ENCODE assay signal across 1 cellular context in the genomic region with DNA sequence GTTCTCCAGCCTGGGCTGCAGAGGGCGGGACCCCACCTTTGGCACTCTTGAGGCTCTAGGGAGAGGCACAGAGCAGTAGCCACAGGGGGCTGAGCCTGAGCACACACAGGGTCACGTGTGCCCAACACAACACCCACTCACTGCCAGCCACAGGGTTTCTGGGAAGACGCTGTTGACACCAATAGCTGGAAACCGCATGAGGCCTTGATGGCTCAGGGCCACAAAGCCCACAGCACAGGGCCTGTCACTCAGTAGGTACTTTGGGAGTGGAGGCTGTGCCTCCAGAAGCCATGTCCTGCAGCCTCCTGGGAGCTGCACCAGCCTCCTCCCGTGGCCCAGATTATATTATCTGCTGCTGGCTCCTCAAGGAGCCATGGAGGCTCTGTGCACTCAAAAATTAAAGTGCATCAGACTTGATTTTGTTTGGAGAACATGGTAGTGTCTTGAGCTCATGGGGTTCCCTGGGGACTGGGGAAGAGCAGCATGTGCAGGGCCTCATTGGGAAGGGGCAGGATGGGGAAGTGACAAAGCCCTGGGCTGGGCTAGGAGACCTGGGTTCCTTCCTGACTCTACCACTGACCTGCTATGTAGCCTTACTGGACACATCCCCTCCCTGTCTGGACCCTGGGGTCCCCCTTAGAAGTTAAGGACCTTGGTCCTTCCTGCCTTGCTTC.
A peak's percentile ranks its signal among the peaks of the same experiment; 100 is the strongest.
TF ChIP-seq lines count a peak whose summit lies in the region.

No MANE protein-coding gene starts in this region.

TF ChIP-seq in HepG2, 621 proteins besides CTCF, POLR2A, EP300 and RAD21 (continued from another document and continues in another):
- TF ChIP-seq, protein P1, sequence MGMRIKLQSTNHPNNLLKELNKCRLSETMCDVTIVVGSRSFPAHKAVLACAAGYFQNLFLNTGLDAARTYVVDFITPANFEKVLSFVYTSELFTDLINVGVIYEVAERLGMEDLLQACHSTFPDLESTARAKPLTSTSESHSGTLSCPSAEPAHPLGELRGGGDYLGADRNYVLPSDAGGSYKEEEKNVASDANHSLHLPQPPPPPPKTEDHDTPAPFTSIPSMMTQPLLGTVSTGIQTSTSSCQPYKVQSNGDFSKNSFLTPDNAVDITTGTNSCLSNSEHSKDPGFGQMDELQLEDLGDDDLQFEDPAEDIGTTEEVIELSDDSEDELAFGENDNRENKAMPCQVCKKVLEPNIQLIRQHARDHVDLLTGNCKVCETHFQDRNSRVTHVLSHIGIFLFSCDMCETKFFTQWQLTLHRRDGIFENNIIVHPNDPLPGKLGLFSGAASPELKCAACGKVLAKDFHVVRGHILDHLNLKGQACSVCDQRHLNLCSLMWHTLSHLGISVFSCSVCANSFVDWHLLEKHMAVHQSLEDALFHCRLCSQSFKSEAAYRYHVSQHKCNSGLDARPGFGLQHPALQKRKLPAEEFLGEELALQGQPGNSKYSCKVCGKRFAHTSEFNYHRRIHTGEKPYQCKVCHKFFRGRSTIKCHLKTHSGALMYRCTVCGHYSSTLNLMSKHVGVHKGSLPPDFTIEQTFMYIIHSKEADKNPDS (CRISPR knock-in tag; IDR thresholded peaks at IDR 0.05): no peak
- TF ChIP-seq, protein P2, sequence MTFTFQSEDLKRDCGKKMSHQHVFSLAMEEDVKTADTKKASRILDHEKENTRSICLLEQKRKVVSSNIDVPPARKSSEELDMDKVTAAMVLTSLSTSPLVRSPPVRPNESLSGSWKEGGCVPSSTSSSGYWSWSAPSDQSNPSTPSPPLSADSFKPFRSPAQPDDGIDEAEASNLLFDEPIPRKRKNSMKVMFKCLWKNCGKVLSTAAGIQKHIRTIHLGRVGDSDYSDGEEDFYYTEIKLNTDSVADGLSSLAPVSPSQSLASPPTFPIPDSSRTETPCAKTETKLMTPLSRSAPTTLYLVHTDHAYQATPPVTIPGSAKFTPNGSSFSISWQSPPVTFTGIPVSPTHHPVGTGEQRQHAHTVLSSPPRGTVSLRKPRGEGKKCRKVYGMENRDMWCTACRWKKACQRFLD (CRISPR knock-in tag; IDR thresholded peaks at IDR 0.05; ENCODE audit: borderline replicate concordance): no peak
- TF ChIP-seq ZNF781 (CRISPR knock-in tag; IDR thresholded peaks at IDR 0.05; ENCODE audit: borderline replicate concordance, not compliant biosample characterization): no peak
- TF ChIP-seq REPIN1 (CRISPR knock-in tag; IDR thresholded peaks at IDR 0.05; ENCODE audit: borderline replicate concordance, low read depth): no peak
- TF ChIP-seq NFRKB (IDR thresholded peaks at IDR 0.05): no peak
- no peak for TF ChIP-seq FOXM1 (CRISPR knock-in tag; IDR thresholded peaks at IDR 0.05)
- TF ChIP-seq ZNF556 (CRISPR knock-in tag; IDR thresholded peaks at IDR 0.05; ENCODE audit: borderline replicate concordance): no peak
- peak; percentile 11; the same call in 1 of the 2 replicates for TF ChIP-seq HNF4A (CRISPR knock-in tag; IDR thresholded peaks at IDR 0.05)
- TF ChIP-seq, protein P3, sequence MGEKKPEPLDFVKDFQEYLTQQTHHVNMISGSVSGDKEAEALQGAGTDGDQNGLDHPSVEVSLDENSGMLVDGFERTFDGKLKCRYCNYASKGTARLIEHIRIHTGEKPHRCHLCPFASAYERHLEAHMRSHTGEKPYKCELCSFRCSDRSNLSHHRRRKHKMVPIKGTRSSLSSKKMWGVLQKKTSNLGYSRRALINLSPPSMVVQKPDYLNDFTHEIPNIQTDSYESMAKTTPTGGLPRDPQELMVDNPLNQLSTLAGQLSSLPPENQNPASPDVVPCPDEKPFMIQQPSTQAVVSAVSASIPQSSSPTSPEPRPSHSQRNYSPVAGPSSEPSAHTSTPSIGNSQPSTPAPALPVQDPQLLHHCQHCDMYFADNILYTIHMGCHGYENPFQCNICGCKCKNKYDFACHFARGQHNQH (CRISPR knock-in tag; IDR thresholded peaks at IDR 0.05): peak; percentile 28; the same call in 1 of the 2 replicates
- TF ChIP-seq, protein P4, sequence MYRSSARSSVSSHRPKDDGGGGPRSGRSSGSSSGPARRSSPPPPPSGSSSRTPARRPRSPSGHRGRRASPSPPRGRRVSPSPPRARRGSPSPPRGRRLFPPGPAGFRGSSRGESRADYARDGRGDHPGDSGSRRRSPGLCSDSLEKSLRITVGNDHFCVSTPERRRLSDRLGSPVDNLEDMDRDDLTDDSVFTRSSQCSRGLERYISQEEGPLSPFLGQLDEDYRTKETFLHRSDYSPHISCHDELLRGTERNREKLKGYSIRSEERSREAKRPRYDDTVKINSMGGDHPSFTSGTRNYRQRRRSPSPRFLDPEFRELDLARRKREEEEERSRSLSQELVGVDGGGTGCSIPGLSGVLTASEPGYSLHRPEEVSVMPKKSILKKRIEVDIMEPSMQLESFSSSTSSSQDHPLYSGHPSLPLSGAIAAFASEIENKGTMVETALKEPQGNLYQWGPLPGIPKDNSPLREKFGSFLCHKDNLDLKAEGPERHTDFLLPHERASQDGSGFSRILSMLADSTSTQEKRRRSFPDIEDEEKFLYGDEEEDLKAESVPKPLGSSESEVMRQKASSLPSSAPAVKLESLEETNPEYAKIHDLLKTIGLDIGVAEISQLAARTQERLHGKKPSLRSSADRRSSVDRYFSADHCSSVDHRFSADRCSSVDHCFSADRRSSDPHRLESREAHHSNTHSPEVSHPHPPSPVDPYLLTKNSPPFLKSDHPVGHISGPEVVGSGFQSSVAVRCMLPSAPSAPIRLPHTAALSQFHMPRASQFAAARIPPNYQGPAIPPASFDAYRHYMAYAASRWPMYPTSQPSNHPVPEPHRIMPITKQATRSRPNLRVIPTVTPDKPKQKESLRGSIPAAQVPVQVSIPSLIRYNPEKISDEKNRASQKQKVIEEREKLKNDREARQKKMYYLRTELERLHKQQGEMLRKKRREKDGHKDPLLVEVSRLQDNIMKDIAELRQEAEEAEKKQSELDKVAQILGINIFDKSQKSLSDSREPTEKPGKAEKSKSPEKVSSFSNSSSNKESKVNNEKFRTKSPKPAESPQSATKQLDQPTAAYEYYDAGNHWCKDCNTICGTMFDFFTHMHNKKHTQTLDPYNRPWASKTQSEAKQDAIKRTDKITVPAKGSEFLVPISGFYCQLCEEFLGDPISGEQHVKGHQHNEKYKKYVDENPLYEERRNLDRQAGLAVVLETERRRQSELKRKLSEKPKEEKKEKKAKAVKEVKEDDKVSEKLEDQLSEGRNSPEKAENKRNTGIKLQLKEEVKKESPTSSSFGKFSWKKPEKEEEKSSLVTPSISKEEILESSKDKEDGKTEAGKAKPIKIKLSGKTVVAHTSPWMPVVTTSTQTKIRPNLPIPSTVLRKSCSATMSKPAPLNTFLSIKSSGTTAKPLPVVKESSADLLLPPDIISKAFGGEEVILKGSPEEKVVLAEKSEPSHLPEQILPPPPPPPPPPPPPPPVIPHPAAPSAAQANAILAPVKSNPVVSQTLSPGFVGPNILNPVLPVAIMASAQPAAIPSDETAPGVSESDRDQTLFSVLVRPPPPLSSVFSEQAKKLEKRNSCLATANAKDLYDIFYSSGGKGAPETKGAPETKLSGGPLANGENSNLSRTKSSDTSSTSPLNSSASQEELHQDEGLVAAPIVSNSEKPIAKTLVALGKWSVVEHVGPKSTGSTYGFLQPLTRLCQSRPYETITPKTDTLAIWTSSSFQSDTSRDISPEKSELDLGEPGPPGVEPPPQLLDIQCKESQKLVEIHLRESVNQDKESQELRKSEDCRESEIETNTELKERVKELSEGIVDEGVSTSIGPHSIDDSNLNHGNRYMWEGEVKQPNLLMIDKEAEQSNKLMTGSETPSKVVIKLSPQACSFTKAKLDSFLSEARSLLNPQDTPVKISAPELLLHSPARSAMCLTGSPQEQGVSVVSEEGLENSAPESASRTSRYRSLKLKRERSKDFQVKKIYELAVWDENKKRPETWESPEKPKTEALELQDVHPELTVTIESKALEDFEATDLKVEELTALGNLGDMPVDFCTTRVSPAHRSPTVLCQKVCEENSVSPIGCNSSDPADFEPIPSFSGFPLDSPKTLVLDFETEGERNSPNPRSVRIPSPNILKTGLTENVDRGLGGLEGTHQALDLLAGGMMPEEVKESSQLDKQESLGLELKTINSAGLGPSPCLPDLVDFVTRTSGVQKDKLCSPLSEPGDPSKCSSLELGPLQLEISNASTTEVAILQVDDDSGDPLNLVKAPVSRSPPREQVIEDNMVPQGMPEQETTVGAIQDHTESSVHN (CRISPR knock-in tag; IDR thresholded peaks at IDR 0.05): no peak
- no peak for TF ChIP-seq ZMYM3 (CRISPR knock-in tag; IDR thresholded peaks at IDR 0.05)
- no peak for TF ChIP-seq ZNF713 (CRISPR knock-in tag; IDR thresholded peaks at IDR 0.05)
- TF ChIP-seq SATB2 (CRISPR knock-in tag; IDR thresholded peaks at IDR 0.05): no peak
- no peak for TF ChIP-seq ZNF296 (CRISPR knock-in tag; conservative IDR thresholded peaks at IDR 0.05)
- TF ChIP-seq ZNF652 (CRISPR knock-in tag; IDR thresholded peaks at IDR 0.05; ENCODE audit: borderline replicate concordance, low read depth): no peak
- TF ChIP-seq, protein P5, sequence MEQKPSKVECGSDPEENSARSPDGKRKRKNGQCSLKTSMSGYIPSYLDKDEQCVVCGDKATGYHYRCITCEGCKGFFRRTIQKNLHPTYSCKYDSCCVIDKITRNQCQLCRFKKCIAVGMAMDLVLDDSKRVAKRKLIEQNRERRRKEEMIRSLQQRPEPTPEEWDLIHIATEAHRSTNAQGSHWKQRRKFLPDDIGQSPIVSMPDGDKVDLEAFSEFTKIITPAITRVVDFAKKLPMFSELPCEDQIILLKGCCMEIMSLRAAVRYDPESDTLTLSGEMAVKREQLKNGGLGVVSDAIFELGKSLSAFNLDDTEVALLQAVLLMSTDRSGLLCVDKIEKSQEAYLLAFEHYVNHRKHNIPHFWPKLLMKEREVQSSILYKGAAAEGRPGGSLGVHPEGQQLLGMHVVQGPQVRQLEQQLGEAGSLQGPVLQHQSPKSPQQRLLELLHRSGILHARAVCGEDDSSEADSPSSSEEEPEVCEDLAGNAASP (CRISPR knock-in tag; IDR thresholded peaks at IDR 0.05; ENCODE audit: borderline replicate concordance): peak; percentile 38; the same call in 1 of the 2 replicates
- no peak for TF ChIP-seq MLLT10 (CRISPR knock-in tag; IDR thresholded peaks at IDR 0.05)
- TF ChIP-seq MTF1 (CRISPR knock-in tag; IDR thresholded peaks at IDR 0.05): no peak
- TF ChIP-seq ZNF746 (CRISPR knock-in tag; IDR thresholded peaks at IDR 0.05): no peak
- TF ChIP-seq, protein P6, sequence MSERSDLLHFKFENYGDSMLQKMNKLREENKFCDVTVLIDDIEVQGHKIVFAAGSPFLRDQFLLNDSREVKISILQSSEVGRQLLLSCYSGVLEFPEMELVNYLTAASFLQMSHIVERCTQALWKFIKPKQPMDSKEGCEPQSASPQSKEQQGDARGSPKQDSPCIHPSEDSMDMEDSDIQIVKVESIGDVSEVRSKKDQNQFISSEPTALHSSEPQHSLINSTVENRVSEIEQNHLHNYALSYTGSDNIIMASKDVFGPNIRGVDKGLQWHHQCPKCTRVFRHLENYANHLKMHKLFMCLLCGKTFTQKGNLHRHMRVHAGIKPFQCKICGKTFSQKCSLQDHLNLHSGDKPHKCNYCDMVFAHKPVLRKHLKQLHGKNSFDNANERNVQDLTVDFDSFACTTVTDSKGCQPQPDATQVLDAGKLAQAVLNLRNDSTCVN (CRISPR knock-in tag; IDR thresholded peaks at IDR 0.05; ENCODE audit: borderline replicate concordance): 0 out of 2 replicates have a peak, but pooled peaks have one; percentile 15
- TF ChIP-seq NR2F6 (IDR thresholded peaks at IDR 0.05): no peak
- TF ChIP-seq NR2F6 (CRISPR knock-in tag; IDR thresholded peaks at IDR 0.05): peak; percentile 56
- TF ChIP-seq, protein P7, sequence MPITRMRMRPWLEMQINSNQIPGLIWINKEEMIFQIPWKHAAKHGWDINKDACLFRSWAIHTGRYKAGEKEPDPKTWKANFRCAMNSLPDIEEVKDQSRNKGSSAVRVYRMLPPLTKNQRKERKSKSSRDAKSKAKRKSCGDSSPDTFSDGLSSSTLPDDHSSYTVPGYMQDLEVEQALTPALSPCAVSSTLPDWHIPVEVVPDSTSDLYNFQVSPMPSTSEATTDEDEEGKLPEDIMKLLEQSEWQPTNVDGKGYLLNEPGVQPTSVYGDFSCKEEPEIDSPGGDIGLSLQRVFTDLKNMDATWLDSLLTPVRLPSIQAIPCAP (CRISPR knock-in tag; IDR thresholded peaks at IDR 0.05; ENCODE audit: low read depth): no peak
- TF ChIP-seq, protein P8, sequence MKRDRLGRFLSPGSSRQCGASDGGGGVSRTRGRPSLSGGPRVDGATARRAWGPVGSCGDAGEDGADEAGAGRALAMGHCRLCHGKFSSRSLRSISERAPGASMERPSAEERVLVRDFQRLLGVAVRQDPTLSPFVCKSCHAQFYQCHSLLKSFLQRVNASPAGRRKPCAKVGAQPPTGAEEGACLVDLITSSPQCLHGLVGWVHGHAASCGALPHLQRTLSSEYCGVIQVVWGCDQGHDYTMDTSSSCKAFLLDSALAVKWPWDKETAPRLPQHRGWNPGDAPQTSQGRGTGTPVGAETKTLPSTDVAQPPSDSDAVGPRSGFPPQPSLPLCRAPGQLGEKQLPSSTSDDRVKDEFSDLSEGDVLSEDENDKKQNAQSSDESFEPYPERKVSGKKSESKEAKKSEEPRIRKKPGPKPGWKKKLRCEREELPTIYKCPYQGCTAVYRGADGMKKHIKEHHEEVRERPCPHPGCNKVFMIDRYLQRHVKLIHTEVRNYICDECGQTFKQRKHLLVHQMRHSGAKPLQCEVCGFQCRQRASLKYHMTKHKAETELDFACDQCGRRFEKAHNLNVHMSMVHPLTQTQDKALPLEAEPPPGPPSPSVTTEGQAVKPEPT (CRISPR knock-in tag; IDR thresholded peaks at IDR 0.05; ENCODE audit: low read depth): no peak
- TF ChIP-seq, protein P9, sequence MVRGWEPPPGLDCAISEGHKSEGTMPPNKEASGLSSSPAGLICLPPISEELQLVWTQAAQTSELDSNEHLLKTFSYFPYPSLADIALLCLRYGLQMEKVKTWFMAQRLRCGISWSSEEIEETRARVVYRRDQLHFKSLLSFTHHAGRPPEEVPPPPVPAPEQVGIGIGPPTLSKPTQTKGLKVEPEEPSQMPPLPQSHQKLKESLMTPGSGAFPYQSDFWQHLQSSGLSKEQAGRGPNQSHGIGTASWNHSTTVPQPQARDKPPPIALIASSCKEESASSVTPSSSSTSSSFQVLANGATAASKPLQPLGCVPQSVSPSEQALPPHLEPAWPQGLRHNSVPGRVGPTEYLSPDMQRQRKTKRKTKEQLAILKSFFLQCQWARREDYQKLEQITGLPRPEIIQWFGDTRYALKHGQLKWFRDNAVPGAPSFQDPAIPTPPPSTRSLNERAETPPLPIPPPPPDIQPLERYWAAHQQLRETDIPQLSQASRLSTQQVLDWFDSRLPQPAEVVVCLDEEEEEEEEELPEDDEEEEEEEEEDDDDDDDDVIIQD (CRISPR knock-in tag; IDR thresholded peaks at IDR 0.05; ENCODE audit: low read depth): no peak
- TF ChIP-seq KLF16 (CRISPR knock-in tag; IDR thresholded peaks at IDR 0.05): peak in 1 of 2 experiments; percentile 49; a peak in 1 of 4 replicates
- peak; percentile 21; the same call in 1 of the 2 replicates for TF ChIP-seq RARA (CRISPR knock-in tag; IDR thresholded peaks at IDR 0.05)
- TF ChIP-seq, protein P10, sequence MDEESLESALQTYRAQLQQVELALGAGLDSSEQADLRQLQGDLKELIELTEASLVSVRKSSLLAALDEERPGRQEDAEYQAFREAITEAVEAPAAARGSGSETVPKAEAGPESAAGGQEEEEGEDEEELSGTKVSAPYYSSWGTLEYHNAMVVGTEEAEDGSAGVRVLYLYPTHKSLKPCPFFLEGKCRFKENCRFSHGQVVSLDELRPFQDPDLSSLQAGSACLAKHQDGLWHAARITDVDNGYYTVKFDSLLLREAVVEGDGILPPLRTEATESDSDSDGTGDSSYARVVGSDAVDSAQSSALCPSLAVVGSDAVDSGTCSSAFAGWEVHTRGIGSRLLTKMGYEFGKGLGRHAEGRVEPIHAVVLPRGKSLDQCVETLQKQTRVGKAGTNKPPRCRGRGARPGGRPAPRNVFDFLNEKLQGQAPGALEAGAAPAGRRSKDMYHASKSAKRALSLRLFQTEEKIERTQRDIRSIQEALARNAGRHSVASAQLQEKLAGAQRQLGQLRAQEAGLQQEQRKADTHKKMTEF (CRISPR knock-in tag; IDR thresholded peaks at IDR 0.05): peak; percentile 33; the same call in 1 of the 2 replicates
